In genomic region chr1:110155878-110156522, GRCh38 we compare ENCODE assay signal across 9 cellular contexts. TPM values are rescaled to one million over a fixed set of nuclear protein-coding genes. Genes with fewer than 3 reads are reported as not detected.
A peak's percentile ranks its signal among the peaks of the same experiment; 100 is the strongest.
DNase-seq lines count a peak whose midpoint lies in the region; ATAC-seq lines count a peak whose summit lies in the region.
"Had no signal": no experiment of that assay in that cellular context is flagged by ENCODE, and none has a peak within 500 bp of the region (broad histone marks: within the 10 kb centered on the region; RNA-seq: fewer than 3 reads in every experiment).

No MANE protein-coding gene starts in this region.

- peaks cover 39 to 71% (median 59%) of the 10 kb centered on the region in 5 donors for H3K27me3 Mint-ChIP-seq in naive thymus-derived CD8-positive, alpha-beta T cell

- H3K4me3 Mint-ChIP-seq in naive thymus-derived CD8-positive, alpha-beta T cell = no peak overlapping the region
- H3K4me3 Mint-ChIP-seq: nephron had no signal

- ATAC-seq in naive thymus-derived CD8-positive, alpha-beta T cell = peak in 1 of 2 donors; percentile 58
- ATAC-seq in GM21528 (IDR thresholded peaks at IDR 0.05; ENCODE audit: low FRiP score, unreplicated experiment) (no peak), GM21423 (IDR thresholded peaks at IDR 0.05; ENCODE audit: unreplicated experiment) (no peak), GM19023 (IDR thresholded peaks at IDR 0.05; ENCODE audit: unreplicated experiment) (no peak)

- peaks cover 0 to 7% (median 5%) of the 10 kb centered on the region in 4 donors for H3K4me1 Mint-ChIP-seq in naive thymus-derived CD8-positive, alpha-beta T cell
- H3K4me1 Mint-ChIP-seq: nephron had no signal

- H3K36me3 Mint-ChIP-seq in naive thymus-derived CD8-positive, alpha-beta T cell = peaks cover 0 to 14% (median 3%) of the 10 kb centered on the region in 3 donors

- H3K9me3 Mint-ChIP-seq in naive thymus-derived CD8-positive, alpha-beta T cell = peaks cover 0 to 17% (median 7%) of the 10 kb centered on the region in 9 donors

- POLR2A ChIA-PET in naive thymus-derived CD8-positive, alpha-beta T cell (lab: Charles Lee) = no interaction called here

- H3K27ac Mint-ChIP-seq in naive thymus-derived CD8-positive, alpha-beta T cell = no peak overlapping the region
- H3K27ac Mint-ChIP-seq: nephron had no signal

- DNase-seq in HT1080 (ENCODE audit: low read depth) (peak; percentile 46), UCSD-AML1 (lab: John Stamatoyannopoulos, UW; ENCODE audit: unreplicated experiment) (peak; percentile 68), dermis microvascular lymphatic vessel endothelial cell (ENCODE audit: low read depth in 2 of 2) (peak; percentile 33 to 64), NCI-H345 (lab: John Stamatoyannopoulos, UW) (no peak)
- peak; percentile 6 to 67 (median 34) for DNase-seq in naive thymus-derived CD8-positive, alpha-beta T cell

RNA-seq across cellular contexts. Expression of gene SLC6A17, which starts 5.7 kb away (rescaled TPM):
- not detected in 2 replicates for total RNA-seq in HT1080 (2014; rRNA removed; shearing (Covaris generic))
- polyA plus RNA-seq in HT1080 (2015; cell fraction: cytosol; rRNA removed) = 0.02 and 0.05 TPM in 2 replicates
- polyA plus RNA-seq in HT1080 (2015; cell fraction: nucleus; rRNA removed) = 0.05 TPM in 2 replicates
- total RNA-seq in dermis microvascular lymphatic vessel endothelial cell = 2.4 and 2.7 TPM in 2 replicates
- not detected for total RNA-seq in naive thymus-derived CD8-positive, alpha-beta T cell
- not detected for polyA plus RNA-seq in naive thymus-derived CD8-positive, alpha-beta T cell

RNA-seq across cellular contexts. Expression of gene UBL4B, which starts 43.8 kb away (rescaled TPM):
- not detected in 2 replicates for total RNA-seq in HT1080 (2014; rRNA removed; shearing (Covaris generic))
- not detected in 2 replicates for polyA plus RNA-seq in HT1080 (2015; cell fraction: cytosol; rRNA removed)
- polyA plus RNA-seq in HT1080 (2015; cell fraction: nucleus; rRNA removed) = not detected in 2 replicates
- total RNA-seq in dermis microvascular lymphatic vessel endothelial cell = not detected in 2 replicates
- not detected for total RNA-seq in naive thymus-derived CD8-positive, alpha-beta T cell
- not detected for polyA plus RNA-seq in naive thymus-derived CD8-positive, alpha-beta T cell

RNA-seq across cellular contexts. Expression of gene KCNC4, which starts 54.1 kb away (rescaled TPM):
- 1.6 and 2.2 TPM in 2 replicates for total RNA-seq in HT1080 (2014; rRNA removed; shearing (Covaris generic))
- 3.8 and 4.4 TPM in 2 replicates for polyA plus RNA-seq in HT1080 (2015; cell fraction: cytosol; rRNA removed)
- 4.9 and 5.4 TPM in 2 replicates for polyA plus RNA-seq in HT1080 (2015; cell fraction: nucleus; rRNA removed)
- total RNA-seq in dermis microvascular lymphatic vessel endothelial cell = 0.77 and 1.0 TPM in 2 replicates
- 10 to 100 TPM; 11.9 to 12.7 TPM for total RNA-seq in naive thymus-derived CD8-positive, alpha-beta T cell
- 1 to 10 TPM in 2 of 3 donors, under 1 TPM in 1; 0.90 to 3.1 (median 1.9) TPM for polyA plus RNA-seq in naive thymus-derived CD8-positive, alpha-beta T cell
